In the genomic region with DNA sequence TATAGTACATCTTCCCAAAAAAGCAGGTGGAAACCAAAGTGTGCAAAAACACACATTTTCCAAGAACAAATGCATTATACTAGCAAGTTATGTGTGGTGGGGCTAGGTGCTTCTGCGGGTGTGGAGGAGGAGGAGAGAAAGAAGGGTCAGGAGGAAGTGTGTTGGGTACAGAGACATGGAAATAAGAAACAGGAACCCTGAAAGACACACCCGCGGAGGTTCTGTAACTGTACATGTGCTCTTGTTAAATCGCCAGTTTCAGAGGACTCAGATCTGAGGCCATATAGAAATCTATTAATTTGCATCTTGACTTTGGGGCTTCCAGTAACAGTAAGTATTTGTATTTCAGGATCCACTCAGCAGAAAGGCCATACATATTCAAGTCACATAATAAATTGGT, we compare ENCODE assay signal across 14 cellular contexts. TPM values are rescaled to one million over a fixed set of nuclear protein-coding genes. Genes with fewer than 3 reads are reported as not detected.
"Had no signal": no experiment of that assay in that cellular context is flagged by ENCODE, and none has a peak within 500 bp of the region (broad histone marks: within the 10 kb centered on the region; RNA-seq: fewer than 3 reads in every experiment).

No MANE protein-coding gene starts in this region.

- H3K9me3 ChIP-seq: gastroesophageal sphincter, left ventricle myocardium inferior had no signal

- H3K27ac ChIP-seq: gastroesophageal sphincter, left ventricle myocardium inferior had no signal

- H3K4me1 ChIP-seq: gastroesophageal sphincter had no signal

- H3K27ac Mint-ChIP-seq: activated naive CD4-positive, alpha-beta T cell treated with anti-CD3 and anti-CD28 coated beads, Interleukin-2, amount 50 U/mL, for 24 hours; activated T-helper 2 cell treated with anti-CD3 and anti-CD28 coated beads, Interferon-gamma antibody, Interleukin-2, Interleukin-4, amounts not matched to agents 10 μg/mL and 5 μg/mL and 100 μg/mL, durations not matched to agents 14 hours and 24 hours and 36 hours; effector memory CD8-positive, alpha-beta T cell; stimulated activated naive CD8-positive, alpha-beta T cell treated with anti-CD3 and anti-CD28 coated beads, Interleukin-15, Interleukin-2, amounts not matched to agents 100 ng/mL and 50 ng/mL, for 24 hours; T-helper 2 cell treated with Interferon-gamma antibody and Interleukin-4, amounts not matched to agents 5 μg/mL and 100 μg/mL, for 36 hours had no signal

- H3K36me3 ChIP-seq: gastroesophageal sphincter, left ventricle myocardium inferior had no signal

- ATAC-seq: effector memory CD8-positive, alpha-beta T cell; gastroesophageal sphincter had no signal

- H3K36me3 Mint-ChIP-seq: activated naive CD4-positive, alpha-beta T cell treated with anti-CD3 and anti-CD28 coated beads, Interleukin-2, amount 50 U/mL, for 24 hours had no signal

- H3K4me3 ChIP-seq: gastroesophageal sphincter, left ventricle myocardium inferior had no signal

- H3K4me1 Mint-ChIP-seq: activated naive CD4-positive, alpha-beta T cell treated with anti-CD3 and anti-CD28 coated beads, Interleukin-2, amount 50 U/mL, for 24 hours had no signal

- H3K4me3 Mint-ChIP-seq: activated naive CD4-positive, alpha-beta T cell treated with anti-CD3 and anti-CD28 coated beads, Interleukin-2, amount 50 U/mL, for 24 hours; effector memory CD8-positive, alpha-beta T cell; stimulated activated naive CD8-positive, alpha-beta T cell treated with anti-CD3 and anti-CD28 coated beads, Interleukin-15, Interleukin-2, amounts not matched to agents 100 ng/mL and 50 ng/mL, for 24 hours; T-helper 2 cell treated with Interferon-gamma antibody and Interleukin-4, amounts not matched to agents 5 μg/mL and 100 μg/mL, for 36 hours had no signal

- DNase-seq: activated CD4-positive, alpha-beta T cell treated with anti-CD3 and anti-CD28 coated beads, Interleukin-2, amount 50 U/mL, for 1 hour; central memory CD4-positive, alpha-beta T cell; cortex of kidney; effector memory CD8-positive, alpha-beta T cell; left ventricle myocardium inferior; mesenchymal stem cell; stimulated activated CD4-positive, alpha-beta T cell treated with anti-CD3 and anti-CD28 coated beads, Interleukin-12 subunit alpha, Interleukin-12 subunit beta, amount 100 ng/mL, for 4 hours; stimulated activated CD4-positive, alpha-beta T cell treated with anti-CD3 and anti-CD28 coated beads, Interleukin-2, amount 100 ng/mL, for 48 hours had no signal

RNA-seq across cellular contexts. Expression of a gene that starts 30.9 kb away (rescaled TPM):
- total RNA-seq: epithelial cell of proximal tubule had no signal
